2 cellular contexts compared by ENCODE assay signal in the genomic region with DNA sequence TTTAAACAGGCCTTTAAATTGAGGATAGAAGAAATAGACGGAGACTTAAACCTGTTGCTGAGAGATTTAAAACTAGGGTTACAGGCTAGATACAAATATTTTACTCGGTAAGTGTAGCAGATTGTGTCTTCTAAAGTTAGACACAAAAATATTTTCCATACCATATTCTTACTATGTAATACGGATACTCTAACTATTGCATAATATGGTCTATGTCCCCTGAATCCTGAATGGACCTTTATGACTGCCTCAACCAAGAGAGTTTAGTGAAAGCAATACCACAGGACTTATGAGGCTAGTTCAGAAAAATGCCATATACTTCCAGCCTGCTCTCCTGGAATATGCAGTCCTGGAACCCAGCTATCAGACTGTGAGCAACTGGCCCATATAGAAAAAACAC.
TF ChIP-seq lines count a peak whose summit lies in the region.

No MANE protein-coding gene starts in this region.

TF ChIP-seq in IMR-90, 13 proteins besides CTCF, POLR2A, EP300 and RAD21:
- no peak for TF ChIP-seq MXI1 (IDR thresholded peaks at IDR 0.05; ENCODE audit: borderline replicate concordance, low read depth, low read length)
- peak; percentile 71 for TF ChIP-seq CEBPB (IDR thresholded peaks at IDR 0.05; ENCODE audit: low read depth, low read length)

TF ChIP-seq in K562, 482 proteins besides CTCF, POLR2A, EP300 and RAD21:
- TF ChIP-seq CEBPB (tag; IDR thresholded peaks at IDR 0.05) = peak; percentile 63; the same call in 1 of the 2 replicates
- TF ChIP-seq, protein P1, sequence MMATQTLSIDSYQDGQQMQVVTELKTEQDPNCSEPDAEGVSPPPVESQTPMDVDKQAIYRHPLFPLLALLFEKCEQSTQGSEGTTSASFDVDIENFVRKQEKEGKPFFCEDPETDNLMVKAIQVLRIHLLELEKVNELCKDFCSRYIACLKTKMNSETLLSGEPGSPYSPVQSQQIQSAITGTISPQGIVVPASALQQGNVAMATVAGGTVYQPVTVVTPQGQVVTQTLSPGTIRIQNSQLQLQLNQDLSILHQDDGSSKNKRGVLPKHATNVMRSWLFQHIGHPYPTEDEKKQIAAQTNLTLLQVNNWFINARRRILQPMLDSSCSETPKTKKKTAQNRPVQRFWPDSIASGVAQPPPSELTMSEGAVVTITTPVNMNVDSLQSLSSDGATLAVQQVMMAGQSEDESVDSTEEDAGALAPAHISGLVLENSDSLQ (IDR thresholded peaks at IDR 0.05) = no peak
- TF ChIP-seq CEBPG (CRISPR knock-in tag; IDR thresholded peaks at IDR 0.05) = no peak
- TF ChIP-seq CEBPG (tag; conservative IDR thresholded peaks at IDR 0.05 in 1 of 2, IDR thresholded peaks at IDR 0.05 in 1 of 2) = peak; percentile 48 to 84; a peak in 3 of 4 replicates
